In genomic region chr3:172221550-172221949, GRCh38 we compare ENCODE assay signal across 16 cellular contexts.
DNase-seq lines count a peak whose midpoint lies in the region; FAIRE-seq and TF ChIP-seq lines count a peak whose summit lies in the region.
"Had no signal": no experiment of that assay in that cellular context is flagged by ENCODE, and none has a peak within 500 bp of the region (broad histone marks: within the 10 kb centered on the region; RNA-seq: fewer than 3 reads in every experiment).

No MANE protein-coding gene starts in this region.

- no peak for TF ChIP-seq CTCF in epithelial cell of proximal tubule (conservative IDR thresholded peaks at IDR 0.05; ENCODE audit: low read depth, low read length)

- H3K4me1 Mint-ChIP-seq in activated T-helper 1 cell treated with anti-CD3 and anti-CD28 coated beads, Interleukin-12 subunit alpha, Interleukin-12 subunit beta, Interleukin-2, Interleukin-4 antibody, amounts not matched to agents 30 ng/mL and 10 ng/mL and 1 ng/mL, durations not matched to agents 14 hours and 24 hours and 36 hours (ENCODE audit: low read depth), result peaks cover 5% of the 10 kb centered on the region
- H3K4me1 Mint-ChIP-seq: activated naive CD8-positive, alpha-beta T cell treated with anti-CD3 and anti-CD28 coated beads, Interleukin-2, amount 10 ng/mL, durations not matched to agents 7 days and 5 days had no signal

- H3K4me3 Mint-ChIP-seq in activated T-helper 1 cell treated with anti-CD3 and anti-CD28 coated beads, Interleukin-12 subunit alpha, Interleukin-12 subunit beta, Interleukin-2, Interleukin-4 antibody, amounts not matched to agents 30 ng/mL and 10 ng/mL and 1 ng/mL, durations not matched to agents 14 hours and 24 hours and 36 hours, result no peak overlapping the region
- H3K4me3 Mint-ChIP-seq: activated naive CD8-positive, alpha-beta T cell treated with anti-CD3 and anti-CD28 coated beads, Interleukin-2, amount 10 ng/mL, durations not matched to agents 7 days and 5 days had no signal

- no peaks in the 10 kb centered on the region for H3K27me3 Mint-ChIP-seq in activated T-helper 1 cell treated with anti-CD3 and anti-CD28 coated beads, Interleukin-12 subunit alpha, Interleukin-12 subunit beta, Interleukin-2, Interleukin-4 antibody, amounts not matched to agents 30 ng/mL and 10 ng/mL and 1 ng/mL, durations not matched to agents 14 hours and 24 hours and 36 hours (ENCODE audit: insufficient read depth)
- H3K27me3 Mint-ChIP-seq: activated naive CD8-positive, alpha-beta T cell treated with anti-CD3 and anti-CD28 coated beads, Interleukin-2, amount 10 ng/mL, durations not matched to agents 7 days and 5 days had no signal

- H3K9me3 Mint-ChIP-seq in activated T-helper 1 cell treated with anti-CD3 and anti-CD28 coated beads, Interleukin-12 subunit alpha, Interleukin-12 subunit beta, Interleukin-2, Interleukin-4 antibody, amounts not matched to agents 30 ng/mL and 10 ng/mL and 1 ng/mL, durations not matched to agents 14 hours and 24 hours and 36 hours, result no peaks in the 10 kb centered on the region
- H3K9me3 Mint-ChIP-seq: activated naive CD8-positive, alpha-beta T cell treated with anti-CD3 and anti-CD28 coated beads, Interleukin-2, amount 10 ng/mL, durations not matched to agents 7 days and 5 days had no signal

- WGBS in small intestine, 3 donors, result 84 to 91% (median 89%) methylated on average over 1 of the region's 1 CpG

- H3K4me3 ChIP-seq in epithelial cell of proximal tubule (ENCODE audit: low read depth, low read length) (no peak overlapping the region), small intestine (ENCODE audit: low read depth in 1 of 2, low read length in 2 of 2) (no peak overlapping the region)
- H3K4me3 ChIP-seq: hepatocyte, lung, testis had no signal

- H3K27ac ChIP-seq in small intestine (ENCODE audit: low read depth in 1 of 2, low read length in 1 of 2), result no peak overlapping the region
- H3K27ac ChIP-seq: hepatocyte, testis had no signal

- no peak for FAIRE-seq in small intestine (lab: Jason Lieb, UNC)
- FAIRE-seq: GM12892 had no signal

- H3K36me3 Mint-ChIP-seq in activated T-helper 1 cell treated with anti-CD3 and anti-CD28 coated beads, Interleukin-12 subunit alpha, Interleukin-12 subunit beta, Interleukin-2, Interleukin-4 antibody, amounts not matched to agents 30 ng/mL and 10 ng/mL and 1 ng/mL, durations not matched to agents 14 hours and 24 hours and 36 hours (ENCODE audit: low read depth), result peaks cover 2% of the 10 kb centered on the region

- DNase-seq in ELR (ENCODE audit: low read depth), result peak; percentile 89
- peak; percentile 10 for DNase-seq in NCI-H748 treated with DMSO at 0.1 percent for 48 hours (lab: John Stamatoyannopoulos, UW)
- DNase-seq in epithelial cell of proximal tubule (ENCODE audit: low read depth), result peak; percentile 36
- peak; percentile 82 for DNase-seq in renal cortical epithelial cell (ENCODE audit: low read depth)
- no peak for DNase-seq in activated T-helper 1 cell treated with anti-CD3 and anti-CD28 coated beads, Interleukin-12 subunit alpha, Interleukin-12 subunit beta, Interleukin-2, Interleukin-4 antibody, amounts not matched to agents 30 ng/mL and 10 ng/mL and 1 ng/mL, durations not matched to agents 14 hours and 24 hours and 36 hours (ENCODE audit: low spot score)
- no peak for DNase-seq in small intestine
- DNase-seq in NCI-H2196 (lab: John Stamatoyannopoulos, UW; ENCODE audit: unreplicated experiment), result no peak
- no peak for DNase-seq in NCI-H2171 treated with DMSO at 0.1 percent for 48 hours (lab: John Stamatoyannopoulos, UW)
- DNase-seq: activated naive CD8-positive, alpha-beta T cell treated with anti-CD3 and anti-CD28 coated beads, Interleukin-2, amount 10 ng/mL, durations not matched to agents 7 days and 5 days; DMS 273 treated with DMSO at 0.1 percent for 48 hours; NCI-H2029 treated with DMSO at 0.1 percent for 48 hours; T-helper 2 cell; testis had no signal

- no peaks in the 10 kb centered on the region for H3K36me3 ChIP-seq in small intestine (ENCODE audit: control insufficient read depth in 2 of 2, insufficient read depth in 2 of 2, low read length in 2 of 2)

- H3K9me3 ChIP-seq in small intestine (ENCODE audit: control insufficient read depth, low read depth), result no peaks in the 10 kb centered on the region
- H3K9me3 ChIP-seq: testis had no signal

- H3K27me3 ChIP-seq in small intestine (ENCODE audit: control insufficient read depth in 2 of 2, insufficient read depth in 2 of 2, low read length in 2 of 2), result no peaks in the 10 kb centered on the region
- H3K27me3 ChIP-seq: hepatocyte, testis had no signal

- intact Hi-C loops in activated T-helper 1 cell treated with anti-CD3 and anti-CD28 coated beads, Interleukin-12 subunit alpha, Interleukin-12 subunit beta, Interleukin-2, Interleukin-4 antibody, amounts not matched to agents 30 ng/mL and 10 ng/mL and 1 ng/mL, durations not matched to agents 14 hours and 24 hours and 36 hours (cut with micrococcal nuclease), result no loop called here

- H3K27ac Mint-ChIP-seq in activated T-helper 1 cell treated with anti-CD3 and anti-CD28 coated beads, Interleukin-12 subunit alpha, Interleukin-12 subunit beta, Interleukin-2, Interleukin-4 antibody, amounts not matched to agents 30 ng/mL and 10 ng/mL and 1 ng/mL, durations not matched to agents 14 hours and 24 hours and 36 hours, result no peak overlapping the region
- H3K27ac Mint-ChIP-seq: activated naive CD8-positive, alpha-beta T cell treated with anti-CD3 and anti-CD28 coated beads, Interleukin-2, amount 10 ng/mL, durations not matched to agents 7 days and 5 days had no signal

- H3K4me1 ChIP-seq in small intestine (ENCODE audit: control insufficient read depth in 2 of 2, insufficient read depth in 1 of 2, low read depth in 1 of 2, low read length in 1 of 2), result peaks cover 2 to 18% of the 10 kb centered on the region in 2 donors

Comparison
In these comparisons a context has a peak if more than half of its experiments do, and no peak if none do; other contexts are left out.
1. DNase-seq: peak in ELR (single experiment), NCI-H748 treated with DMSO at 0.1 percent for 48 hours (single experiment), epithelial cell of proximal tubule (single experiment) and renal cortical epithelial cell (single experiment); none in activated T-helper 1 cell treated with anti-CD3 and anti-CD28 coated beads, Interleukin-12 subunit alpha, Interleukin-12 subunit beta, Interleukin-2, Interleukin-4 antibody, amounts not matched to agents 30 ng/mL and 10 ng/mL and 1 ng/mL, durations not matched to agents 14 hours and 24 hours and 36 hours (single experiment), small intestine (single experiment), NCI-H2196 (single experiment) and NCI-H2171 treated with DMSO at 0.1 percent for 48 hours (single experiment).